29 cellular contexts compared by ENCODE assay signal in the genomic region with DNA sequence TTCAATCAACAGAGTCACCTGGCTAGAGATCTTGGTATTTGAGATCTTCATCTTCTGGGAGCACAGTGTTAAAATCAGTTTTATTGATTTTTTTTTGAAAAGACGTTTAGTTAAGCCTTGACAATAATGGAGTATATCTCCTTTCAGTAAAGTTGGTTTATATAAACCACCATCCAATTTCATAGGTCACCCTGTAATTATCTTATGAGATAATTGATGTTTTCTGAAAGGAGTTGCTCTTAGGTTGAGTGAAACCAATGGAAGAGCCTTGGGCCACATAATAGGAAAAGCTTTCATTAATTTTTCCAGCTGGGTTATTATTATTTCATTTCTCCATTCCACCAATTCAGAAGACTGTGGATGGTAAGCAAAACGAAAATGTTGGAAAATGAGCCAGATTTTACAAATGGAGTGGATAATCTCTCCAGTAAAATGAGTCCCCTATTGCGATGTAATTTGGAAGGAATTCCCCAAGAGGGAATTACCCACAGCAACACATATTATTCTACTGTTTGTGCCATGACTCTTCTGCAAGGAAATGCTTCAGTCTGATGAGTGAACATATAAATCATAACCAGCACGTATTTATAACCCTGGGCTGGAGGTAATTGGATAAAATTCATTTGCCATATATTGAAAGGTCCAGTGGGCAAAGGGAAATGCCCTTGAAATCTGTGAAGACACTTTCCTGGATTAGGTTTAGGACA. TPM values are rescaled to one million over a fixed set of nuclear protein-coding genes. Genes with fewer than 3 reads are reported as not detected.
A peak's percentile ranks its signal among the peaks of the same experiment; 100 is the strongest.
DNase-seq lines count a peak whose midpoint lies in the region; ATAC-seq and TF ChIP-seq lines count a peak whose summit lies in the region.
"Had no signal": no experiment of that assay in that cellular context is flagged by ENCODE, and none has a peak within 500 bp of the region (broad histone marks: within the 10 kb centered on the region; RNA-seq: fewer than 3 reads in every experiment).

No MANE protein-coding gene starts in this region.

- no peak overlapping the region for H3K27ac Mint-ChIP-seq in progenitor cell of endocrine pancreas
- H3K27ac Mint-ChIP-seq: activated CD8-positive, alpha-beta memory T cell treated with anti-CD3 and anti-CD28 coated beads, Interleukin-2, amount 10 ng/mL, durations not matched to agents 7 days and 5 days; activated T-cell treated with anti-CD3 and anti-CD28 coated beads, Interleukin-2, amount 50 U/mL, for 72 hours; naive B cell; WTC11 had no signal

- no peak overlapping the region for H3K4me3 ChIP-seq in HEK293 (ENCODE audit: low read depth, low read length)
- H3K4me3 ChIP-seq: spleen, testis, uterus had no signal

- DNase-seq in Daoy (ENCODE audit: low read depth) (peak; percentile 28), RPMI7951 (ENCODE audit: low read depth) (peak; percentile 16), kidney tubule cell (ENCODE audit: low spot score) (peak; percentile 58), SW480 (ENCODE audit: low spot score) (no peak), progenitor cell of endocrine pancreas (ENCODE audit: low spot score, unreplicated experiment) (no peak)
- DNase-seq in activated effector memory CD4-positive, alpha-beta T cell treated with anti-CD3 and anti-CD28 coated beads, Interleukin-2, amount 50 U/mL, for 16 hours: no peak
- DNase-seq: activated CD4-positive, alpha-beta T cell treated with anti-CD3 and anti-CD28 coated beads, Interleukin-2, amount 50 U/mL, for 1 hour; activated CD8-positive, alpha-beta memory T cell treated with anti-CD3 and anti-CD28 coated beads, Interleukin-2, amount 10 ng/mL, durations not matched to agents 7 days and 5 days; activated naive CD4-positive, alpha-beta T cell treated with anti-CD3 and anti-CD28 coated beads, Interleukin-2, amount 50 U/mL, for 16 hours; activated T-cell treated with anti-CD3 and anti-CD28 coated beads, Interleukin-2, amount 50 U/mL, for 72 hours; aorta; C1 segment of cervical spinal cord; Calu3; central memory CD4-positive, alpha-beta T cell; GOT3; head of caudate nucleus; left colon; naive B cell; NCI-H1694 treated with DMSO at 0.1 percent for 48 hours; nucleus accumbens; spleen; stimulated activated CD4-positive, alpha-beta T cell treated with anti-CD3 and anti-CD28 coated beads, Interleukin-4, amount 100 ng/mL, for 24 hours; stimulated activated naive CD4-positive, alpha-beta T cell treated with Interleukin-2 at 50 U/mL for 16 hours; testis; uterus had no signal

- no peaks in the 10 kb centered on the region for H3K27me3 Mint-ChIP-seq in progenitor cell of endocrine pancreas

- POLR2A ChIA-PET in HEK293 (lab: Yijun Ruan, JAX): no interaction called here

- H3K4me3 Mint-ChIP-seq in progenitor cell of endocrine pancreas (ENCODE audit: low read depth): no peak overlapping the region
- H3K4me3 Mint-ChIP-seq: activated CD8-positive, alpha-beta memory T cell treated with anti-CD3 and anti-CD28 coated beads, Interleukin-2, amount 10 ng/mL, durations not matched to agents 7 days and 5 days; activated T-cell treated with anti-CD3 and anti-CD28 coated beads, Interleukin-2, amount 50 U/mL, for 72 hours; naive B cell; WTC11 had no signal

- H3K9me3 ChIP-seq in HEK293 (ENCODE audit: control insufficient read depth, insufficient read depth, low read depth, low read length): no peaks in the 10 kb centered on the region
- H3K9me3 ChIP-seq: spleen, testis, uterus had no signal

- CTCF ChIA-PET in HEK293 (lab: Yijun Ruan, JAX): interaction anchor here (0.6 to 3.4 kb wide), 5 partner anchors 18 to 345 kb away, joined by 3 to 20 read pairs (median 4); no protein-coding TSS in a partner anchor

- TF ChIP-seq CTCF in HEK293 (tag by site-specific recombination; IDR thresholded peaks at IDR 0.05) (no peak), progenitor cell of endocrine pancreas (IDR thresholded peaks at IDR 0.05; ENCODE audit: unreplicated experiment) (no peak)

- H3K9me3 Mint-ChIP-seq in progenitor cell of endocrine pancreas (ENCODE audit: low read depth): no peaks in the 10 kb centered on the region
- H3K9me3 Mint-ChIP-seq: activated T-cell treated with anti-CD3 and anti-CD28 coated beads, Interleukin-2, amount 50 U/mL, for 72 hours; naive B cell; WTC11 had no signal

- no peaks in the 10 kb centered on the region for H3K36me3 ChIP-seq in HEK293 (ENCODE audit: control insufficient read depth in 2 of 2, insufficient read depth in 1 of 2, low read length in 2 of 2)
- H3K36me3 ChIP-seq: spleen, uterus had no signal

- no peaks in the 10 kb centered on the region for H3K36me3 Mint-ChIP-seq in progenitor cell of endocrine pancreas (ENCODE audit: insufficient read depth)
- H3K36me3 Mint-ChIP-seq: activated CD8-positive, alpha-beta memory T cell treated with anti-CD3 and anti-CD28 coated beads, Interleukin-2, amount 10 ng/mL, durations not matched to agents 7 days and 5 days; naive B cell; WTC11 had no signal

- no peak for ATAC-seq in GM18861 (IDR thresholded peaks at IDR 0.05; ENCODE audit: unreplicated experiment)
- ATAC-seq: activated CD8-positive, alpha-beta memory T cell treated with anti-CD3 and anti-CD28 coated beads, Interleukin-2, amount 10 ng/mL, durations not matched to agents 7 days and 5 days; activated T-cell treated with anti-CD3 and anti-CD28 coated beads, Interleukin-2, amount 50 U/mL, for 72 hours; left colon; Right ventricle myocardium inferior; WTC11 had no signal

- H3K4me1 Mint-ChIP-seq in progenitor cell of endocrine pancreas (ENCODE audit: low read depth): peaks cover 2% of the 10 kb centered on the region
- H3K4me1 Mint-ChIP-seq: activated CD8-positive, alpha-beta memory T cell treated with anti-CD3 and anti-CD28 coated beads, Interleukin-2, amount 10 ng/mL, durations not matched to agents 7 days and 5 days; naive B cell had no signal

- H3K27ac ChIP-seq in HEK293 (ENCODE audit: extremely low read depth, low read depth, low read length): no peak overlapping the region
- H3K27ac ChIP-seq: spleen, testis, uterus had no signal

- peaks cover 10% of the 10 kb centered on the region for H3K4me1 ChIP-seq in HEK293 (ENCODE audit: control insufficient read depth, insufficient read depth, low read length)
- H3K4me1 ChIP-seq: spleen, testis, uterus had no signal

TF ChIP-seq in HEK293, 187 proteins besides CTCF, POLR2A, EP300 and RAD21:
- TF ChIP-seq, protein P1, sequence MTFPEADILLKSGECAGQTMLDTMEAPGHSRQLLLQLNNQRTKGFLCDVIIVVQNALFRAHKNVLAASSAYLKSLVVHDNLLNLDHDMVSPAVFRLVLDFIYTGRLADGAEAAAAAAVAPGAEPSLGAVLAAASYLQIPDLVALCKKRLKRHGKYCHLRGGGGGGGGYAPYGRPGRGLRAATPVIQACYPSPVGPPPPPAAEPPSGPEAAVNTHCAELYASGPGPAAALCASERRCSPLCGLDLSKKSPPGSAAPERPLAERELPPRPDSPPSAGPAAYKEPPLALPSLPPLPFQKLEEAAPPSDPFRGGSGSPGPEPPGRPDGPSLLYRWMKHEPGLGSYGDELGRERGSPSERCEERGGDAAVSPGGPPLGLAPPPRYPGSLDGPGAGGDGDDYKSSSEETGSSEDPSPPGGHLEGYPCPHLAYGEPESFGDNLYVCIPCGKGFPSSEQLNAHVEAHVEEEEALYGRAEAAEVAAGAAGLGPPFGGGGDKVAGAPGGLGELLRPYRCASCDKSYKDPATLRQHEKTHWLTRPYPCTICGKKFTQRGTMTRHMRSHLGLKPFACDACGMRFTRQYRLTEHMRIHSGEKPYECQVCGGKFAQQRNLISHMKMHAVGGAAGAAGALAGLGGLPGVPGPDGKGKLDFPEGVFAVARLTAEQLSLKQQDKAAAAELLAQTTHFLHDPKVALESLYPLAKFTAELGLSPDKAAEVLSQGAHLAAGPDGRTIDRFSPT (tag by site-specific recombination; IDR thresholded peaks at IDR 0.05): no peak
- TF ChIP-seq ZNF2 (tag by site-specific recombination; IDR thresholded peaks at IDR 0.05) (no peak), SP7 (tag by site-specific recombination; IDR thresholded peaks at IDR 0.05) (peak; percentile 94)
- TF ChIP-seq, protein P2, sequence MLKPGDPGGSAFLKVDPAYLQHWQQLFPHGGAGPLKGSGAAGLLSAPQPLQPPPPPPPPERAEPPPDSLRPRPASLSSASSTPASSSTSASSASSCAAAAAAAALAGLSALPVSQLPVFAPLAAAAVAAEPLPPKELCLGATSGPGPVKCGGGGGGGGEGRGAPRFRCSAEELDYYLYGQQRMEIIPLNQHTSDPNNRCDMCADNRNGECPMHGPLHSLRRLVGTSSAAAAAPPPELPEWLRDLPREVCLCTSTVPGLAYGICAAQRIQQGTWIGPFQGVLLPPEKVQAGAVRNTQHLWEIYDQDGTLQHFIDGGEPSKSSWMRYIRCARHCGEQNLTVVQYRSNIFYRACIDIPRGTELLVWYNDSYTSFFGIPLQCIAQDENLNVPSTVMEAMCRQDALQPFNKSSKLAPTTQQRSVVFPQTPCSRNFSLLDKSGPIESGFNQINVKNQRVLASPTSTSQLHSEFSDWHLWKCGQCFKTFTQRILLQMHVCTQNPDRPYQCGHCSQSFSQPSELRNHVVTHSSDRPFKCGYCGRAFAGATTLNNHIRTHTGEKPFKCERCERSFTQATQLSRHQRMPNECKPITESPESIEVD (tag by site-specific recombination; IDR thresholded peaks at IDR 0.05): peak; percentile 45; the same call in 1 of the 2 replicates

RNA-seq across cellular contexts. Expression of a gene that starts 46.2 kb away (rescaled TPM):
- 29.9 and 39.1 TPM in 2 replicates for total RNA-seq in Daoy (2014; rRNA removed; shearing (Covaris generic))
- 7.0 and 14.9 TPM in 2 replicates for total RNA-seq in RPMI7951 (2014; rRNA removed; shearing (Covaris generic))
- 2.6 and 4.4 TPM in 2 replicates for total RNA-seq in progenitor cell of endocrine pancreas
- total RNA-seq: activated CD8-positive, alpha-beta memory T cell treated with anti-CD3 and anti-CD28 coated beads, Interleukin-2, amount 10 ng/mL, durations not matched to agents 7 days and 5 days; activated T-cell treated with anti-CD3 and anti-CD28 coated beads, Interleukin-2, amount 50 U/mL, for 72 hours had no signal

Comparison
In these comparisons a context has a peak if more than half of its experiments do, and no peak if none do; other contexts are left out.
1. DNase-seq: peak in Daoy (single experiment), RPMI7951 (single experiment) and kidney tubule cell (single experiment); none in activated effector memory CD4-positive, alpha-beta T cell treated with anti-CD3 and anti-CD28 coated beads, Interleukin-2, amount 50 U/mL, for 16 hours (single experiment), SW480 (single experiment) and progenitor cell of endocrine pancreas (single experiment).